11 cellular contexts compared by ENCODE assay signal in the genomic region with DNA sequence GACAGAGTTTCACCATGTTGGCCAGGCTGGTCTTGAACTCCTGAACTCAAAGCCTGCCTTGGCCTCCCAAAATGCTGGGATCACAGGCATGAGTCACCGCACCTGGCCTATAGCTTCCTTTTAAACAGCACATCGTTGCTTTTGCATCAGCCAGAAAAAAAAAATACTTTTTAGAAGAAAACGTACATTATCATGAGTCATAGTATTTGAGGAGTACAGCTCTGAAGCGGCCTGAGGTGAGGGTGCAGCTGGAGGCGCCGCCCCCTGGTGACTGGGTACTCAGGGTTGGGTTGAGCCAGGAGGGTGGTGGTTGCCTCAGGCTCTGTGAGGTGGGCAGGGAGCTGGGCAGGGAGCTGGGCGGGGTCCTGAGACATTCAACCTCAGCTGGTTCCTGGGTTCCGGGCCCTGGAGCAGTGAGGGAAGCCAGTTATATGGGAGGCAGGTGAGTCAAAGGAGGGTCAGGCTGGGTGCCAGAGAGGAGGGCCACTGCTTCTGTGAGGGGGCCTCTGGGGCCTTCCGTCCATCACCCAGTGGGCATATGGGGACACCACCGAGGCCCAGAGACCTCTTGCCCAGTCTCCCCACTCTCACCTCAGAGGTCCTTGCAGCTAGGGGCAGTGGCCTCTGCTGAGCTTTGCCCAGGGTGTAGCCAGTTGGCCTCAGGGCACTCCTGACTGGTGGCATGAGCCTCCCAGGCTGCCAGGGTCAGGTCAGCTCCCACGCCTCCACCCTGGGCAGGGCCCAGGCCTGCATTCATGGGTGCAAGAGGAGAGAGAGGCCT. TPM values are rescaled to one million over a fixed set of nuclear protein-coding genes. Genes with fewer than 3 reads are reported as not detected.
A peak's percentile ranks its signal among the peaks of the same experiment; 100 is the strongest.
DNase-seq lines count a peak whose midpoint lies in the region; ATAC-seq and TF ChIP-seq lines count a peak whose summit lies in the region.
"Had no signal": no experiment of that assay in that cellular context is flagged by ENCODE, and none has a peak within 500 bp of the region (broad histone marks: within the 10 kb centered on the region; RNA-seq: fewer than 3 reads in every experiment).

No MANE protein-coding gene starts in this region.

- no peak overlapping the region for H3K4me3 ChIP-seq in right atrium auricular region
- H3K4me3 ChIP-seq in thyroid gland (replicated peaks in 1 of 3), result no peak overlapping the region

- H3K4me1 Mint-ChIP-seq in activated T-cell treated with anti-CD3 and anti-CD28 coated beads, Interleukin-2, amount 50 U/mL, for 4 hours (ENCODE audit: low read depth), result peaks cover under 1% of the 10 kb centered on the region
- H3K4me1 Mint-ChIP-seq in activated T-cell treated with anti-CD3 and anti-CD28 coated beads, Interleukin-2, amount 50 U/mL, for 24 hours (ENCODE audit: low read depth), result peaks cover 2% of the 10 kb centered on the region
- peaks cover 15% of the 10 kb centered on the region for H3K4me1 Mint-ChIP-seq in CD14-positive monocyte
- H3K4me1 Mint-ChIP-seq: memory B cell had no signal

- intact Hi-C loops in thyroid gland (cut with DNase I), result no loop called here
- intact Hi-C loops in CD14-positive monocyte (cut with micrococcal nuclease), result no loop called here

- H3K27ac Mint-ChIP-seq in activated T-cell treated with anti-CD3 and anti-CD28 coated beads, Interleukin-2, amount 50 U/mL, for 24 hours, result no peak overlapping the region
- H3K27ac Mint-ChIP-seq in CD14-positive monocyte, result no peak overlapping the region
- H3K27ac Mint-ChIP-seq: memory B cell had no signal

- TF ChIP-seq POLR2A in thyroid gland (IDR thresholded peaks at IDR 0.05), result no peak

- H3K4me3 Mint-ChIP-seq in activated T-cell treated with anti-CD3 and anti-CD28 coated beads, Interleukin-2, amount 50 U/mL, for 4 hours, result no peak overlapping the region
- H3K4me3 Mint-ChIP-seq in activated T-cell treated with anti-CD3 and anti-CD28 coated beads, Interleukin-2, amount 50 U/mL, for 24 hours, result no peak overlapping the region
- no peak overlapping the region for H3K4me3 Mint-ChIP-seq in CD14-positive monocyte
- H3K4me3 Mint-ChIP-seq: memory B cell had no signal

- H3K27ac ChIP-seq in right atrium auricular region (peak overlapping the region; percentile 48 to 52), thyroid gland (peak overlapping the region; percentile 42 to 77 (median 61))
- H3K27ac ChIP-seq: HL-60 had no signal

- H3K9me3 ChIP-seq in right atrium auricular region (no peaks in the 10 kb centered on the region), thyroid gland (no peaks in the 10 kb centered on the region)

- 87 to 90% methylated on average over 10 to 11 of the region's 11 CpGs for WGBS in thyroid gland, 2 donors

- H3K27me3 ChIP-seq in right atrium auricular region, result no peaks in the 10 kb centered on the region
- H3K27me3 ChIP-seq in thyroid gland, result no peaks in the 10 kb centered on the region

- ATAC-seq in activated T-cell treated with anti-CD3 and anti-CD28 coated beads, Interleukin-2, amount 50 U/mL, for 4 hours, result peak; percentile 52 to 73
- ATAC-seq in SK-N-SH treated with all-trans-retinoic acid at 6 μM for 48 hours (peak; percentile 77), HG03135 (IDR thresholded peaks at IDR 0.05; ENCODE audit: unreplicated experiment) (no peak)

- H3K4me1 ChIP-seq in right atrium auricular region, result peaks cover 0 to 33% of the 10 kb centered on the region in 2 donors
- H3K4me1 ChIP-seq in thyroid gland, result peaks cover 29 to 65% of the 10 kb centered on the region in 2 donors

- H3K36me3 ChIP-seq in right atrium auricular region (no peaks in the 10 kb centered on the region), thyroid gland (no peaks in the 10 kb centered on the region)

- no peaks in the 10 kb centered on the region for H3K36me3 Mint-ChIP-seq in activated T-cell treated with anti-CD3 and anti-CD28 coated beads, Interleukin-2, amount 50 U/mL, for 4 hours (ENCODE audit: insufficient read depth)
- no peaks in the 10 kb centered on the region for H3K36me3 Mint-ChIP-seq in activated T-cell treated with anti-CD3 and anti-CD28 coated beads, Interleukin-2, amount 50 U/mL, for 24 hours (ENCODE audit: low read depth)
- H3K36me3 Mint-ChIP-seq in CD14-positive monocyte, result no peaks in the 10 kb centered on the region
- H3K36me3 Mint-ChIP-seq: memory B cell had no signal

- peaks cover 11% of the 10 kb centered on the region for H3K27me3 Mint-ChIP-seq in activated T-cell treated with anti-CD3 and anti-CD28 coated beads, Interleukin-2, amount 50 U/mL, for 4 hours (ENCODE audit: low read depth)
- peaks cover 13% of the 10 kb centered on the region for H3K27me3 Mint-ChIP-seq in activated T-cell treated with anti-CD3 and anti-CD28 coated beads, Interleukin-2, amount 50 U/mL, for 24 hours
- H3K27me3 Mint-ChIP-seq in CD14-positive monocyte (ENCODE audit: low read depth in 3 of 3), result peaks cover 9 to 13% (median 9%) of the 10 kb centered on the region in 3 donors

- H3K9me3 Mint-ChIP-seq in activated T-cell treated with anti-CD3 and anti-CD28 coated beads, Interleukin-2, amount 50 U/mL, for 4 hours, result no peaks in the 10 kb centered on the region
- H3K9me3 Mint-ChIP-seq in activated T-cell treated with anti-CD3 and anti-CD28 coated beads, Interleukin-2, amount 50 U/mL, for 24 hours, result no peaks in the 10 kb centered on the region
- H3K9me3 Mint-ChIP-seq in CD14-positive monocyte, result peaks cover 0 to 4% (median 0%) of the 10 kb centered on the region in 7 donors
- H3K9me3 Mint-ChIP-seq: memory B cell had no signal

- DNase-seq in activated T-cell treated with anti-CD3 and anti-CD28 coated beads, Interleukin-2, amount 50 U/mL, for 4 hours, result no peak
- DNase-seq in activated T-cell treated with anti-CD3 and anti-CD28 coated beads, Interleukin-2, amount 50 U/mL, for 24 hours, result no peak
- DNase-seq in right atrium auricular region (ENCODE audit: low spot score) (no peak), thyroid gland (peak in 1 of 2 donors; percentile 49), CD14-positive monocyte (ENCODE audit: low spot score) (no peak), activated gamma-delta T cell treated with Interleukin-2 at 50 U/mL for 16 hours (no peak)
- DNase-seq: stimulated activated naive CD4-positive, alpha-beta T cell had no signal

- TF ChIP-seq CTCF in right atrium auricular region (IDR thresholded peaks at IDR 0.05) (no peak), thyroid gland (IDR thresholded peaks at IDR 0.05) (no peak), CD14-positive monocyte (IDR thresholded peaks at IDR 0.05) (no peak)

TF ChIP-seq in SK-N-SH treated with all-trans-retinoic acid at 6 μM for 48 hours, 23 proteins besides CTCF, POLR2A, EP300 and RAD21 (continues in another document):
- TF ChIP-seq GLIS3 (CRISPR knock-in tag; IDR thresholded peaks at IDR 0.05) (no peak), CSDC2 (CRISPR knock-in tag; IDR thresholded peaks at IDR 0.05) (no peak), RARB (CRISPR knock-in tag; IDR thresholded peaks at IDR 0.05) (no peak), TCF4 (CRISPR knock-in tag; IDR thresholded peaks at IDR 0.05; ENCODE audit: borderline replicate concordance) (no peak), ESRRG (CRISPR knock-in tag; IDR thresholded peaks at IDR 0.05) (no peak), PPARA (CRISPR knock-in tag; IDR thresholded peaks at IDR 0.05; ENCODE audit: borderline replicate concordance) (no peak), ZNF8 (CRISPR knock-in tag; IDR thresholded peaks at IDR 0.05) (no peak), ZNF565 (CRISPR knock-in tag; conservative IDR thresholded peaks at IDR 0.05; ENCODE audit: low read depth) (no peak), ZFP30 (CRISPR knock-in tag; IDR thresholded peaks at IDR 0.05) (no peak)
- TF ChIP-seq, protein P1, sequence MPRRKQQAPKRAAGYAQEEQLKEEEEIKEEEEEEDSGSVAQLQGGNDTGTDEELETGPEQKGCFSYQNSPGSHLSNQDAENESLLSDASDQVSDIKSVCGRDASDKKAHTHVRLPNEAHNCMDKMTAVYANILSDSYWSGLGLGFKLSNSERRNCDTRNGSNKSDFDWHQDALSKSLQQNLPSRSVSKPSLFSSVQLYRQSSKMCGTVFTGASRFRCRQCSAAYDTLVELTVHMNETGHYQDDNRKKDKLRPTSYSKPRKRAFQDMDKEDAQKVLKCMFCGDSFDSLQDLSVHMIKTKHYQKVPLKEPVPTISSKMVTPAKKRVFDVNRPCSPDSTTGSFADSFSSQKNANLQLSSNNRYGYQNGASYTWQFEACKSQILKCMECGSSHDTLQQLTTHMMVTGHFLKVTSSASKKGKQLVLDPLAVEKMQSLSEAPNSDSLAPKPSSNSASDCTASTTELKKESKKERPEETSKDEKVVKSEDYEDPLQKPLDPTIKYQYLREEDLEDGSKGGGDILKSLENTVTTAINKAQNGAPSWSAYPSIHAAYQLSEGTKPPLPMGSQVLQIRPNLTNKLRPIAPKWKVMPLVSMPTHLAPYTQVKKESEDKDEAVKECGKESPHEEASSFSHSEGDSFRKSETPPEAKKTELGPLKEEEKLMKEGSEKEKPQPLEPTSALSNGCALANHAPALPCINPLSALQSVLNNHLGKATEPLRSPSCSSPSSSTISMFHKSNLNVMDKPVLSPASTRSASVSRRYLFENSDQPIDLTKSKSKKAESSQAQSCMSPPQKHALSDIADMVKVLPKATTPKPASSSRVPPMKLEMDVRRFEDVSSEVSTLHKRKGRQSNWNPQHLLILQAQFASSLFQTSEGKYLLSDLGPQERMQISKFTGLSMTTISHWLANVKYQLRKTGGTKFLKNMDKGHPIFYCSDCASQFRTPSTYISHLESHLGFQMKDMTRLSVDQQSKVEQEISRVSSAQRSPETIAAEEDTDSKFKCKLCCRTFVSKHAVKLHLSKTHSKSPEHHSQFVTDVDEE (CRISPR knock-in tag; IDR thresholded peaks at IDR 0.05), result no peak
- TF ChIP-seq, protein P2, sequence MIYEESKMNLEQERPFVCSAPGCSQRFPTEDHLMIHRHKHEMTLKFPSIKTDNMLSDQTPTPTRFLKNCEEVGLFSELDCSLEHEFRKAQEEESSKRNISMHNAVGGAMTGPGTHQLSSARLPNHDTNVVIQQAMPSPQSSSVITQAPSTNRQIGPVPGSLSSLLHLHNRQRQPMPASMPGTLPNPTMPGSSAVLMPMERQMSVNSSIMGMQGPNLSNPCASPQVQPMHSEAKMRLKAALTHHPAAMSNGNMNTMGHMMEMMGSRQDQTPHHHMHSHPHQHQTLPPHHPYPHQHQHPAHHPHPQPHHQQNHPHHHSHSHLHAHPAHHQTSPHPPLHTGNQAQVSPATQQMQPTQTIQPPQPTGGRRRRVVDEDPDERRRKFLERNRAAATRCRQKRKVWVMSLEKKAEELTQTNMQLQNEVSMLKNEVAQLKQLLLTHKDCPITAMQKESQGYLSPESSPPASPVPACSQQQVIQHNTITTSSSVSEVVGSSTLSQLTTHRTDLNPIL (CRISPR knock-in tag; IDR thresholded peaks at IDR 0.05; ENCODE audit: low read depth), result no peak

RNA-seq across cellular contexts. Expression of a gene that starts 11.7 kb away (rescaled TPM):
- 1 to 10 TPM; 1.4 to 1.6 (median 1.5) TPM for total RNA-seq in activated T-cell treated with anti-CD3 and anti-CD28 coated beads, Interleukin-2, amount 50 U/mL, for 4 hours
- total RNA-seq in right atrium auricular region (100 to 1,000 TPM; 450 to 815 TPM), thyroid gland (1,000 to 10,000 TPM; 1,083 to 1,350 (median 1,205) TPM)
- polyA plus RNA-seq in CD14-positive monocyte, result 10 to 100 TPM in 1 of 2 donors, 1 to 10 TPM in 1; 3.9 to 12.5 TPM

RNA-seq across cellular contexts. Expression of a gene that starts 44.3 kb away (rescaled TPM):
- total RNA-seq in activated T-cell treated with anti-CD3 and anti-CD28 coated beads, Interleukin-2, amount 50 U/mL, for 4 hours, result not detected
- total RNA-seq in right atrium auricular region (1 to 10 TPM; 6.8 to 9.0 TPM), thyroid gland (1 to 10 TPM; 1.1 to 4.8 (median 3.4) TPM)
- not detected for polyA plus RNA-seq in CD14-positive monocyte

Comparison
In these comparisons a context has a peak if more than half of its experiments do, and no peak if none do; other contexts are left out.
1. RNA of a gene that starts 11.7 kb away (total RNA-seq): 1,083 to 1,350 TPM in thyroid gland and 450 to 815 TPM in right atrium auricular region; 1.4 to 1.6 TPM in activated T-cell treated with anti-CD3 and anti-CD28 coated beads, Interleukin-2, amount 50 U/mL, for 4 hours; every median in the first group is over 100 times any median in the second.